In the genomic region with DNA sequence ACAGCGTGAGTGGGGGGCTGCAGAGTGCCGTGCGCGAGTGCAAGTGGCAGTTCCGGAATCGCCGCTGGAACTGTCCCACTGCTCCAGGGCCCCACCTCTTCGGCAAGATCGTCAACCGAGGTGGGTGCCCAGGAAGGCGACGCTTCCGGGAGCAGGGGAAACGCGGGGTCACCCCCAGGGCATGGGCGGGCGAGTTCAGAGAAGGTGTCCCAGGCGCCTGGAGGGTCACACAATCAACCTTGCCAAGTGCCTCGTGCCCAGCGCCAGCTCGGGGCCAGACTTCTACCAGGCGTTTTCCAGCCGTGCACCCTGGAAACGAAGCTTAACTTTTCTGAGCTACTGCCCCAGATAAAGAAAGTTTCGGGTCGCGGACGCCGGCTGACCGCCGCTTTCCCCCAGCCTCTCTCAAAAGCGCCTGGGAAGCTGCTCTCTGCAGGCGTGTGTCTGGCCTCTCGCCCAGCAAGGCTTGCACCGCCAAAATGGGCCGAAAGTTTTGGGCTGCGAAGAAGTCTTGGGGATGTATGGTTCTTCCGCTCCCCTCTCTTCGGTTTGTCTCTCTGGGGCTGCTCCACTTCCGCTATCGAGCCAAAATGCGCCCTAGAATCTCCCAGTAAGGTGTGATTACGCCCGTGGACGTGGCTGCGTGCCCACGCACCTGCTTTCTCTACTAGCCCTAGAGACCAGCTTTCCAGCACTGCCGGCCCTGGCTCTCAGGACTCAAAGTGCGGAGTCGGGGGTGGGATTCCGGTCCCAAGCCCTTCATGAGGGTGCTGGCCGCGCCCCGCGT, we compare ENCODE assay signal across 9 cellular contexts. TPM values are rescaled to one million over a fixed set of nuclear protein-coding genes. Genes with fewer than 3 reads are reported as not detected.
DNase-seq lines count a peak whose midpoint lies in the region; ATAC-seq, FAIRE-seq and TF ChIP-seq lines count a peak whose summit lies in the region.
"Had no signal": no experiment of that assay in that cellular context is flagged by ENCODE, and none has a peak within 500 bp of the region (broad histone marks: within the 10 kb centered on the region; RNA-seq: fewer than 3 reads in every experiment).

No MANE protein-coding gene starts in this region.

- no peak overlapping the region for H3K27ac Mint-ChIP-seq in activated naive CD4-positive, alpha-beta T cell treated with anti-CD3 and anti-CD28 coated beads for 36 hours

- intact Hi-C loops in activated naive CD4-positive, alpha-beta T cell treated with anti-CD3 and anti-CD28 coated beads for 36 hours (cut with micrococcal nuclease): loop anchor here (1.0 to 10.0 kb wide), 3 partner anchors 16 to 365 kb away; a partner anchor contains a TSS

- no peaks in the 10 kb centered on the region for H3K36me3 Mint-ChIP-seq in activated naive CD4-positive, alpha-beta T cell treated with anti-CD3 and anti-CD28 coated beads for 36 hours (ENCODE audit: low read depth)

- H3K9me3 Mint-ChIP-seq in activated naive CD4-positive, alpha-beta T cell treated with anti-CD3 and anti-CD28 coated beads for 36 hours: no peaks in the 10 kb centered on the region

- 1% methylated on average over 55 of the region's 55 CpGs for WGBS in liver
- 0% methylated on average over 12 of the region's 55 CpGs for WGBS in suprapubic skin

- TF ChIP-seq EP300 in suprapubic skin (IDR thresholded peaks at IDR 0.05): no peak

- peak; percentile 34 for DNase-seq in NCI-H748 (lab: John Stamatoyannopoulos, UW; ENCODE audit: unreplicated experiment)
- no peak for DNase-seq in NCI-H748 treated with DMSO at 0.1 percent for 48 hours (lab: John Stamatoyannopoulos, UW)
- DNase-seq in activated naive CD4-positive, alpha-beta T cell treated with anti-CD3 and anti-CD28 coated beads for 36 hours: peak; percentile 34
- DNase-seq in suprapubic skin (ENCODE audit: low spot score in 2 of 2): no peak
- DNase-seq in urothelium cell line (ENCODE audit: low spot score): no peak

- peaks cover 42% of the 10 kb centered on the region for H3K4me1 Mint-ChIP-seq in activated naive CD4-positive, alpha-beta T cell treated with anti-CD3 and anti-CD28 coated beads for 36 hours (ENCODE audit: low read depth)

- H3K4me1 ChIP-seq in liver (ENCODE audit: control insufficient read depth in 4 of 4, insufficient read depth in 4 of 4, low read length in 3 of 4) (peaks cover 27 to 34% (median 30%) of the 10 kb centered on the region in 4 donors), suprapubic skin (peaks cover 41% of the 10 kb centered on the region)

- CTCF ChIA-PET in activated naive CD4-positive, alpha-beta T cell treated with anti-CD3 and anti-CD28 coated beads for 36 hours (lab: Charles Lee): interaction anchor here (0.8 to 13.9 kb wide), 12 partner anchors 8 to 56 kb away, joined by 3 to 223 read pairs (median 4); a partner anchor contains a TSS

- no peak overlapping the region for H3K9ac ChIP-seq in liver (ENCODE audit: low read depth in 1 of 2, low read length in 2 of 2)

- H3K4me3 Mint-ChIP-seq in activated naive CD4-positive, alpha-beta T cell treated with anti-CD3 and anti-CD28 coated beads for 36 hours: peak overlapping the region; percentile 62

- TF ChIP-seq POLR2A in suprapubic skin (IDR thresholded peaks at IDR 0.05): no peak

- TF ChIP-seq RAD21 in liver (IDR thresholded peaks at IDR 0.05): no peak

- H3K9me3 ChIP-seq in liver (ENCODE audit: control insufficient read depth in 4 of 4, low read length in 3 of 4): no peaks in the 10 kb centered on the region
- H3K9me3 ChIP-seq in suprapubic skin: no peaks in the 10 kb centered on the region

- H3K27me3 Mint-ChIP-seq in activated naive CD4-positive, alpha-beta T cell treated with anti-CD3 and anti-CD28 coated beads for 36 hours (ENCODE audit: low read depth): peaks cover 57% of the 10 kb centered on the region

- H3K27me3 ChIP-seq in liver (ENCODE audit: control insufficient read depth in 4 of 4, insufficient read depth in 4 of 4, low read length in 3 of 4) (peaks cover 6 to 17% (median 13%) of the 10 kb centered on the region in 4 donors), suprapubic skin (peaks cover 70% of the 10 kb centered on the region)

- ATAC-seq in HG02938 (IDR thresholded peaks at IDR 0.05; ENCODE audit: unreplicated experiment): no peak
- no peak for ATAC-seq in GM21447 (IDR thresholded peaks at IDR 0.05; ENCODE audit: unreplicated experiment)

- H3K27ac ChIP-seq in liver (ENCODE audit: low read depth in 1 of 2, low read length in 2 of 2) (no peak overlapping the region), suprapubic skin (no peak overlapping the region)

- H3K4me3 ChIP-seq in liver (ENCODE audit: low read depth in 1 of 3, low read length in 3 of 3) (peak overlapping the region in 2 of 3 donors; percentile 15 to 38), suprapubic skin (peak overlapping the region; percentile 50)

- H3K36me3 ChIP-seq in liver (ENCODE audit: control insufficient read depth in 4 of 4, insufficient read depth in 3 of 4, low read depth in 1 of 4, low read length in 3 of 4): no peaks in the 10 kb centered on the region
- H3K36me3 ChIP-seq in suprapubic skin: no peaks in the 10 kb centered on the region

- FAIRE-seq in urothelium cell line (lab: Jason Lieb, UNC): no peak
- FAIRE-seq: colon had no signal

- TF ChIP-seq CTCF in liver (IDR thresholded peaks at IDR 0.05; ENCODE audit: low read depth, low read length, missing input control) (no peak), suprapubic skin (IDR thresholded peaks at IDR 0.05) (no peak)

TF ChIP-seq in liver, 16 proteins besides CTCF, POLR2A, EP300 and RAD21 (continues in another document):
- TF ChIP-seq TAF1 (conservative IDR thresholded peaks at IDR 0.05) (no peak), YY1 (IDR thresholded peaks at IDR 0.05) (no peak), EGR1 (IDR thresholded peaks at IDR 0.05; ENCODE audit: low read depth in 2 of 2) (no peak), NR2F2 (IDR thresholded peaks at IDR 0.05) (no peak), HNF4A (conservative IDR thresholded peaks at IDR 0.05) (no peak), JUND (IDR thresholded peaks at IDR 0.05) (no peak), RXRA (IDR thresholded peaks at IDR 0.05) (no peak), GABPA (IDR thresholded peaks at IDR 0.05 in 1 of 2, conservative IDR thresholded peaks at IDR 0.05 in 1 of 2) (no peak), HNF4G (IDR thresholded peaks at IDR 0.05) (no peak), FOXA1 (IDR thresholded peaks at IDR 0.05) (no peak)
- TF ChIP-seq, protein P1, sequence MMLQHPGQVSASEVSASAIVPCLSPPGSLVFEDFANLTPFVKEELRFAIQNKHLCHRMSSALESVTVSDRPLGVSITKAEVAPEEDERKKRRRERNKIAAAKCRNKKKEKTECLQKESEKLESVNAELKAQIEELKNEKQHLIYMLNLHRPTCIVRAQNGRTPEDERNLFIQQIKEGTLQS (IDR thresholded peaks at IDR 0.05): no peak
- TF ChIP-seq, protein P2, sequence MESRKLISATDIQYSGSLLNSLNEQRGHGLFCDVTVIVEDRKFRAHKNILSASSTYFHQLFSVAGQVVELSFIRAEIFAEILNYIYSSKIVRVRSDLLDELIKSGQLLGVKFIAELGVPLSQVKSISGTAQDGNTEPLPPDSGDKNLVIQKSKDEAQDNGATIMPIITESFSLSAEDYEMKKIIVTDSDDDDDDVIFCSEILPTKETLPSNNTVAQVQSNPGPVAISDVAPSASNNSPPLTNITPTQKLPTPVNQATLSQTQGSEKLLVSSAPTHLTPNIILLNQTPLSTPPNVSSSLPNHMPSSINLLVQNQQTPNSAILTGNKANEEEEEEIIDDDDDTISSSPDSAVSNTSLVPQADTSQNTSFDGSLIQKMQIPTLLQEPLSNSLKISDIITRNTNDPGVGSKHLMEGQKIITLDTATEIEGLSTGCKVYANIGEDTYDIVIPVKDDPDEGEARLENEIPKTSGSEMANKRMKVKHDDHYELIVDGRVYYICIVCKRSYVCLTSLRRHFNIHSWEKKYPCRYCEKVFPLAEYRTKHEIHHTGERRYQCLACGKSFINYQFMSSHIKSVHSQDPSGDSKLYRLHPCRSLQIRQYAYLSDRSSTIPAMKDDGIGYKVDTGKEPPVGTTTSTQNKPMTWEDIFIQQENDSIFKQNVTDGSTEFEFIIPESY (IDR thresholded peaks at IDR 0.05): no peak

RNA-seq across cellular contexts. Expression of a gene that starts 1.7 kb away (rescaled TPM):
- total RNA-seq in activated naive CD4-positive, alpha-beta T cell treated with anti-CD3 and anti-CD28 coated beads for 36 hours: not detected
- total RNA-seq in liver (not detected), suprapubic skin (not detected)
- polyA plus RNA-seq in liver: not detected

RNA-seq across cellular contexts. Expression of a gene that starts 8.3 kb away (rescaled TPM):
- total RNA-seq in activated naive CD4-positive, alpha-beta T cell treated with anti-CD3 and anti-CD28 coated beads for 36 hours: not detected
- total RNA-seq in liver (under 1 TPM in 1 of 2 donors, not detected in 1; 0.08 TPM), suprapubic skin (1 to 10 TPM in 2 of 4 donors, under 1 TPM in 2; 0.64 to 4.3 (median 1.4) TPM)
- polyA plus RNA-seq in liver: under 1 TPM in 1 of 2 donors, not detected in 1; 0.05 TPM

RNA-seq across cellular contexts. Expression of a gene that starts 19.4 kb away (rescaled TPM):
- total RNA-seq in activated naive CD4-positive, alpha-beta T cell treated with anti-CD3 and anti-CD28 coated beads for 36 hours: under 1 TPM; 0.20 to 0.21 TPM
- under 1 TPM in 1 of 2 donors, not detected in 1; 0.09 TPM for total RNA-seq in liver
- polyA plus RNA-seq in liver: not detected
- under 1 TPM in 3 of 4 donors, not detected in 1; 0.23 to 0.45 (median 0.24) TPM for total RNA-seq in suprapubic skin

RNA-seq across cellular contexts. Expression of a gene that starts 22.5 kb away (rescaled TPM):
- total RNA-seq in activated naive CD4-positive, alpha-beta T cell treated with anti-CD3 and anti-CD28 coated beads for 36 hours: 10 to 100 TPM; 84.4 to 87.3 TPM
- 10 to 100 TPM; 17.1 to 21.6 TPM for total RNA-seq in liver
- polyA plus RNA-seq in liver: 10 to 100 TPM; 14.1 to 29.5 TPM
- total RNA-seq in suprapubic skin: 10 to 100 TPM; 78.3 to 98.7 (median 87.7) TPM

RNA-seq across cellular contexts. Expression of a gene that starts 38.8 kb away (rescaled TPM):
- 10 to 100 TPM; 49.4 to 50.9 TPM for total RNA-seq in activated naive CD4-positive, alpha-beta T cell treated with anti-CD3 and anti-CD28 coated beads for 36 hours
- total RNA-seq in liver (10 to 100 TPM; 18.3 to 23.4 TPM), suprapubic skin (10 to 100 TPM; 40.0 to 61.4 (median 49.6) TPM)
- 10 to 100 TPM; 15.5 to 31.5 TPM for polyA plus RNA-seq in liver

Comparison
In these comparisons a context has a peak if more than half of its experiments do, and no peak if none do; other contexts are left out.
1. DNase-seq: peak in NCI-H748 (single experiment) and activated naive CD4-positive, alpha-beta T cell treated with anti-CD3 and anti-CD28 coated beads for 36 hours (single experiment); none in NCI-H748 treated with DMSO at 0.1 percent for 48 hours (single experiment), suprapubic skin (0 of 2) and urothelium cell line (single experiment).